ENCODE assay signal across 8 cellular contexts in the genomic region with DNA sequence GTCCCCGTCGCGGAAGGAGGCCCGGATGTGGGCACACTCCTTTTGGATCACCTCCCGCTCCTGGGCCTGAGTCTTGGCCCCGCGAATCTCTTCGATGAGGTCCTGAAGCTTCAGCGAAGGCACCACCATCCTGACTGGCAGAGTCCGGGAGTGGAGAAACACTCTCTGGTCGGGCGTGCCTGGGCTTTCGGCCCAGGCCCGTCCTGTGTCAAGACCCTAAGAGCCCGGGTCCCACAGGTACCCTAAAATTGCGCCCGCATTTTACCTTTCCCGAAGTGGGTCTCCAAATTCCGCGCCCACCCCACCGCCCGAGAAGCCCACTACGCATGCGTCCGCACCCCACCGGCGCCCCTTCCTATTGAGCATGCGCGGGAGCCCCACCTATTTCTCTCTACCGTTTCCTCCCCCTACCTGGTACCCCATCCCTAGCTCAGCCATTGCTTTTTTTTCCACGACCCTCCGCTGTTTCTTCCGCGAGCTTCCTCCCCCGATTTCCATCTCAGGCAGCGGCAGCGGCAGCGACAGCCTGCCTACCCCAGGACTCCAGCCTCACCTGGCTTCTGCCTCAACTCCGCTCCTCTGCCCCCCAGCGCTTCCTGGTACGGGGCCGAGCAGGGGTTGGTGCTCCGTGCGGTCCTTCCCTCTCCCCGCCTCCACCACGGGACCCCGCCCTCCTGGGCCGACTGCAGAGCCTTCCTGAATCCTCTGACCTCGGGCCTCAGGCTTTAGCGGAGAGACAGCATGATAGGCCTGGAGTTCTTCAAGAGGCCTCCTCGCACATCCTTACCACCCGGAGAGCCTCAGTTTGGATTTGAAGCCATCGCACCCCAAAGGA. TPM values are rescaled to one million over a fixed set of nuclear protein-coding genes. Genes with fewer than 3 reads are reported as not detected.
DNase-seq lines count a peak whose midpoint lies in the region; ATAC-seq and TF ChIP-seq lines count a peak whose summit lies in the region.

AP1G2 (minus strand) TSS at position 606 of the 835 bp plus-strand sequence; CDS start at position 129, 477 bp downstream.

- peak within 1 kb of the TSS; percentile 90 for H3K27ac Mint-ChIP-seq in GM23338
- H3K27ac Mint-ChIP-seq in neural progenitor cell = peak within 1 kb of the TSS; percentile 97

- peak within 1 kb of the TSS; percentile 91 for H3K27ac ChIP-seq in GM23338 (ENCODE audit: low read depth)
- no peak within 1 kb of the TSS for H3K27ac ChIP-seq in neural progenitor cell
- H3K27ac ChIP-seq in substantia nigra (ENCODE audit: low read depth, low read length, poor library complexity, severe bottlenecking) = peak within 1 kb of the TSS; percentile 87

- H3F3A ChIP-seq in GM23338 (replicated peaks; ENCODE audit: low read depth) = peaks cover 15% of the 10 kb centered on the region
- peaks cover 32% of the 10 kb centered on the region for H3F3A ChIP-seq in neural progenitor cell (ENCODE audit: low read depth)

- H3K36me3 ChIP-seq in GM23338 (ENCODE audit: insufficient read depth) (no peaks in the 10 kb centered on the region), neural progenitor cell (no peaks in the 10 kb centered on the region)

- no peaks in the 10 kb centered on the region for H3K79me2 ChIP-seq in GM23338 (replicated peaks; ENCODE audit: insufficient read depth)
- peaks cover 10% of the 10 kb centered on the region for H3K79me2 ChIP-seq in neural progenitor cell (ENCODE audit: low read depth)

- DNase-seq in EH (ENCODE audit: low read depth) = peak; percentile 78
- DNase-seq in GM23338 (ENCODE audit: low spot score) = peak; percentile 94
- peak; percentile 92 for DNase-seq in LoVo (ENCODE audit: low spot score)
- peak; percentile 84 to 94 for DNase-seq in SHP77 (lab: John Stamatoyannopoulos, UW)
- DNase-seq in activated effector memory CD4-positive, alpha-beta T cell treated with Interleukin-2 at 50 U/mL for 16 hours = peak; percentile 83
- peak; percentile 72 for DNase-seq in fibroblast of villous mesenchyme (ENCODE audit: low read depth)
- DNase-seq in neural progenitor cell (ENCODE audit: low spot score) = peak; percentile 84
- peak in 42 of 49 donors; percentile 30 to 88 (median 61) for DNase-seq in substantia nigra (lab: John Stamatoyannopoulos, UW)

- H2AFZ ChIP-seq in GM23338 (peak within 1 kb of the TSS; percentile 44; the same call in 1 of the 2 replicates), neural progenitor cell (replicated peaks) (peak within 1 kb of the TSS; percentile 81)

- no peaks in the 10 kb centered on the region for H3K9me3 ChIP-seq in neural progenitor cell (ENCODE audit: low read depth)

- no peaks in the 10 kb centered on the region for H3K9me2 ChIP-seq in GM23338 (ENCODE audit: insufficient read depth)

- TF ChIP-seq CTCF in GM23338 (conservative IDR thresholded peaks at IDR 0.05; ENCODE audit: low read depth in 2 of 2) (no peak), fibroblast of villous mesenchyme (IDR thresholded peaks at IDR 0.05; ENCODE audit: insufficient read depth, low read depth, low read length) (no peak), neural progenitor cell (IDR thresholded peaks at IDR 0.05) (no peak)

- H3K9me3 Mint-ChIP-seq in GM23338 (peaks cover 4% of the 10 kb centered on the region; the same call in 1 of the 3 replicates), neural progenitor cell (no peaks in the 10 kb centered on the region)

- peak within 1 kb of the TSS; percentile 14 for H3K9ac ChIP-seq in neural progenitor cell

- H3K27me3 Mint-ChIP-seq in GM23338 (ENCODE audit: insufficient read depth, low read depth, poor library complexity) = peaks cover 39% of the 10 kb centered on the region
- peaks cover 12% of the 10 kb centered on the region for H3K27me3 Mint-ChIP-seq in neural progenitor cell (ENCODE audit: insufficient read depth, low read depth)

- H4K20me1 ChIP-seq in GM23338 (replicated peaks; ENCODE audit: insufficient read depth) (no peaks in the 10 kb centered on the region), neural progenitor cell (ENCODE audit: low read depth) (peaks cover 6% of the 10 kb centered on the region)

- peaks cover 31% of the 10 kb centered on the region for H3K4me1 ChIP-seq in GM23338 (ENCODE audit: insufficient read depth)
- peaks cover 29% of the 10 kb centered on the region for H3K4me1 ChIP-seq in neural progenitor cell

- H3K36me3 Mint-ChIP-seq in GM23338 (ENCODE audit: low read depth) (peaks cover 29% of the 10 kb centered on the region), neural progenitor cell (no peaks in the 10 kb centered on the region)

- ATAC-seq in GM23338 = peak; percentile 79

- H3K4me1 Mint-ChIP-seq in GM23338 = peaks cover 37% of the 10 kb centered on the region
- peaks cover 39% of the 10 kb centered on the region for H3K4me1 Mint-ChIP-seq in neural progenitor cell

- no peaks in the 10 kb centered on the region for H3K27me3 ChIP-seq in GM23338 (ENCODE audit: insufficient read depth)
- H3K27me3 ChIP-seq in neural progenitor cell = no peaks in the 10 kb centered on the region

- peak within 1 kb of the TSS; percentile 80 for H3K4me3 ChIP-seq in GM23338
- peak within 1 kb of the TSS; percentile 75 for H3K4me3 ChIP-seq in fibroblast of villous mesenchyme (ENCODE audit: low read depth, low read length)
- H3K4me3 ChIP-seq in neural progenitor cell = peak within 1 kb of the TSS; percentile 73

- H3K4me2 ChIP-seq in GM23338 (peak within 1 kb of the TSS; percentile 86), neural progenitor cell (peak within 1 kb of the TSS; percentile 86)

- H3K4me3 Mint-ChIP-seq in GM23338 = peak within 1 kb of the TSS; percentile 96
- peak within 1 kb of the TSS; percentile 90 for H3K4me3 Mint-ChIP-seq in neural progenitor cell

TF ChIP-seq in GM23338, 12 proteins besides CTCF, POLR2A, EP300 and RAD21:
- TF ChIP-seq POLR2AphosphoS5 (IDR thresholded peaks at IDR 0.05; ENCODE audit: low read depth) (peak; percentile 96), EZH2 (IDR thresholded peaks at IDR 0.05; ENCODE audit: low read depth, unreplicated experiment) (no peak)
- TF ChIP-seq, protein P1, sequence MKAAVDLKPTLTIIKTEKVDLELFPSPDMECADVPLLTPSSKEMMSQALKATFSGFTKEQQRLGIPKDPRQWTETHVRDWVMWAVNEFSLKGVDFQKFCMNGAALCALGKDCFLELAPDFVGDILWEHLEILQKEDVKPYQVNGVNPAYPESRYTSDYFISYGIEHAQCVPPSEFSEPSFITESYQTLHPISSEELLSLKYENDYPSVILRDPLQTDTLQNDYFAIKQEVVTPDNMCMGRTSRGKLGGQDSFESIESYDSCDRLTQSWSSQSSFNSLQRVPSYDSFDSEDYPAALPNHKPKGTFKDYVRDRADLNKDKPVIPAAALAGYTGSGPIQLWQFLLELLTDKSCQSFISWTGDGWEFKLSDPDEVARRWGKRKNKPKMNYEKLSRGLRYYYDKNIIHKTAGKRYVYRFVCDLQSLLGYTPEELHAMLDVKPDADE (IDR thresholded peaks at IDR 0.05) = peak; percentile 44; the same call in 1 of the 2 replicates
TF ChIP-seq in GM23338: peak in this region for 2.

RNA-seq across cellular contexts. Expression of gene AP1G2, which starts in this region (rescaled TPM):
- 63.5 and 70.8 TPM in 2 replicates for total RNA-seq in GM23338 (2014; rRNA removed; shearing (Covaris generic))
- 53.7 and 55.3 TPM in 2 replicates for polyA plus RNA-seq in GM23338 (2016; fragmentation: Nextera tagmentation; extraction: Ambion mirVana)
- total RNA-seq in fibroblast of villous mesenchyme (18.1 and 20.0 TPM in 2 replicates), neural progenitor cell (ENCODE audit: low replicate concordance) (65.4 and 126 TPM in 2 replicates)
